Comparison of ENCODE assay signal across 20 cellular contexts in genomic region chr9:3868466-3868865, GRCh38.
"Had no signal": no experiment of that assay in that cellular context is flagged by ENCODE, and none has a peak within 500 bp of the region (broad histone marks: within the 10 kb centered on the region; RNA-seq: fewer than 3 reads in every experiment).

No MANE protein-coding gene starts in this region.

- H3K36me3 Mint-ChIP-seq: stimulated activated memory B cell treated with anti-CD40 and anti-IgM and Interleukin-4, amounts not matched to agents 10 μg/mL and 1 μg/mL and 100 μg/mL, for 72 hours had no signal

- H3K4me1 ChIP-seq: pancreas, spleen, upper lobe of left lung, uterus had no signal

- H3K4me3 ChIP-seq: coronary artery, heart right ventricle, mucosa of descending colon, pancreas, spleen, tibial artery, upper lobe of left lung, uterus had no signal

- H3K27me3 Mint-ChIP-seq: progenitor cell of endocrine pancreas; stimulated activated memory B cell treated with anti-CD40 and anti-IgM and Interleukin-4, amounts not matched to agents 10 μg/mL and 1 μg/mL and 100 μg/mL, for 72 hours had no signal

- H3K27me3 ChIP-seq: heart right ventricle, pancreas, spleen, tibial artery, upper lobe of left lung, uterus had no signal

- H3K36me3 ChIP-seq: heart right ventricle, pancreas, spleen, tibial artery, upper lobe of left lung, uterus had no signal

- DNase-seq: effector CD4-positive, alpha-beta T cell; endodermal cell; erythroblast; heart right ventricle; hypothalamus; kidney glomerular epithelial cell; mucosa of descending colon; naive thymus-derived CD8-positive, alpha-beta T cell; occipital lobe; pancreas; right cardiac atrium; spleen; stimulated activated CD4-positive, alpha-beta T cell treated with anti-CD3 and anti-CD28 coated beads, Interleukin-4, amount 100 ng/mL, for 24 hours; tibial artery; upper lobe of left lung; uterus had no signal

- H3K27ac Mint-ChIP-seq: endodermal cell; naive thymus-derived CD8-positive, alpha-beta T cell; progenitor cell of endocrine pancreas; stimulated activated memory B cell treated with anti-CD40 and anti-IgM and Interleukin-4, amounts not matched to agents 10 μg/mL and 1 μg/mL and 100 μg/mL, for 72 hours; stimulated activated naive CD8-positive, alpha-beta T cell treated with anti-CD3 and anti-CD28 coated beads, Interleukin-15, Interleukin-2, amounts not matched to agents 100 ng/mL and 50 ng/mL, for 24 hours had no signal

- H3K9me3 ChIP-seq: mucosa of descending colon, pancreas, tibial artery, upper lobe of left lung, uterus had no signal

- ATAC-seq: heart right ventricle; mucosa of descending colon; naive thymus-derived CD8-positive, alpha-beta T cell; pancreas; right cardiac atrium; stimulated activated memory B cell treated with anti-CD40 and anti-IgM and Interleukin-4, amounts not matched to agents 10 μg/mL and 1 μg/mL and 100 μg/mL, for 72 hours had no signal

- H3K9me3 Mint-ChIP-seq: stimulated activated memory B cell treated with anti-CD40 and anti-IgM and Interleukin-4, amounts not matched to agents 10 μg/mL and 1 μg/mL and 100 μg/mL, for 72 hours; stimulated activated naive CD8-positive, alpha-beta T cell treated with anti-CD3 and anti-CD28 coated beads, Interleukin-15, Interleukin-2, amounts not matched to agents 100 ng/mL and 50 ng/mL, for 24 hours had no signal

- H3K4me1 Mint-ChIP-seq: naive thymus-derived CD8-positive, alpha-beta T cell; stimulated activated memory B cell treated with anti-CD40 and anti-IgM and Interleukin-4, amounts not matched to agents 10 μg/mL and 1 μg/mL and 100 μg/mL, for 72 hours had no signal

- H3K4me3 Mint-ChIP-seq: endodermal cell; naive thymus-derived CD8-positive, alpha-beta T cell; stimulated activated memory B cell treated with anti-CD40 and anti-IgM and Interleukin-4, amounts not matched to agents 10 μg/mL and 1 μg/mL and 100 μg/mL, for 72 hours; stimulated activated naive CD8-positive, alpha-beta T cell treated with anti-CD3 and anti-CD28 coated beads, Interleukin-15, Interleukin-2, amounts not matched to agents 100 ng/mL and 50 ng/mL, for 24 hours had no signal

- H3K27ac ChIP-seq: coronary artery, heart right ventricle, pancreas, spleen, tibial artery, upper lobe of left lung, uterus had no signal
